ENCODE assay signal across 1 cellular context in the genomic region with DNA sequence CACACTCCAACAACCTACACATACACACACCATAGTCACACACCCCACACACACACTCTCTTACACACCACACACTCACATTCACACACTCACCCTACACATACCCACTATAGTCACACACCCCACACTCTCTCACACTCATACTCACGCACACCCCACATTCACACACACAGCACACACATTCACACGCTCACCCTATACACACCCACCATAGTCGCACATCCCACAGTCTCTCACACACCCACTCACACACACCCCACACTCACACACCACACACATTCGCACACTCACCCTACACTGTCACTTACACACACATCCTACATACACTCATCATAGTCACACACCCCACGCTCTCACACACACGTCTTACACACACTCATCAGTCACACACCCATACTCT.
TF ChIP-seq lines count a peak whose summit lies in the region.

No MANE protein-coding gene starts in this region.

TF ChIP-seq in GM12878, 131 proteins besides CTCF, POLR2A, EP300 and RAD21:
- TF ChIP-seq, protein P1, sequence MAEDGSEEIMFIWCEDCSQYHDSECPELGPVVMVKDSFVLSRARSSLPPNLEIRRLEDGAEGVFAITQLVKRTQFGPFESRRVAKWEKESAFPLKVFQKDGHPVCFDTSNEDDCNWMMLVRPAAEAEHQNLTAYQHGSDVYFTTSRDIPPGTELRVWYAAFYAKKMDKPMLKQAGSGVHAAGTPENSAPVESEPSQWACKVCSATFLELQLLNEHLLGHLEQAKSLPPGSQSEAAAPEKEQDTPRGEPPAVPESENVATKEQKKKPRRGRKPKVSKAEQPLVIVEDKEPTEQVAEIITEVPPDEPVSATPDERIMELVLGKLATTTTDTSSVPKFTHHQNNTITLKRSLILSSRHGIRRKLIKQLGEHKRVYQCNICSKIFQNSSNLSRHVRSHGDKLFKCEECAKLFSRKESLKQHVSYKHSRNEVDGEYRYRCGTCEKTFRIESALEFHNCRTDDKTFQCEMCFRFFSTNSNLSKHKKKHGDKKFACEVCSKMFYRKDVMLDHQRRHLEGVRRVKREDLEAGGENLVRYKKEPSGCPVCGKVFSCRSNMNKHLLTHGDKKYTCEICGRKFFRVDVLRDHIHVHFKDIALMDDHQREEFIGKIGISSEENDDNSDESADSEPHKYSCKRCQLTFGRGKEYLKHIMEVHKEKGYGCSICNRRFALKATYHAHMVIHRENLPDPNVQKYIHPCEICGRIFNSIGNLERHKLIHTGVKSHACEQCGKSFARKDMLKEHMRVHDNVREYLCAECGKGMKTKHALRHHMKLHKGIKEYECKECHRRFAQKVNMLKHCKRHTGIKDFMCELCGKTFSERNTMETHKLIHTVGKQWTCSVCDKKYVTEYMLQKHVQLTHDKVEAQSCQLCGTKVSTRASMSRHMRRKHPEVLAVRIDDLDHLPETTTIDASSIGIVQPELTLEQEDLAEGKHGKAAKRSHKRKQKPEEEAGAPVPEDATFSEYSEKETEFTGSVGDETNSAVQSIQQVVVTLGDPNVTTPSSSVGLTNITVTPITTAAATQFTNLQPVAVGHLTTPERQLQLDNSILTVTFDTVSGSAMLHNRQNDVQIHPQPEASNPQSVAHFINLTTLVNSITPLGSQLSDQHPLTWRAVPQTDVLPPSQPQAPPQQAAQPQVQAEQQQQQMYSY (CRISPR knock-in tag; IDR thresholded peaks at IDR 0.05) = no peak
- TF ChIP-seq, protein P2, sequence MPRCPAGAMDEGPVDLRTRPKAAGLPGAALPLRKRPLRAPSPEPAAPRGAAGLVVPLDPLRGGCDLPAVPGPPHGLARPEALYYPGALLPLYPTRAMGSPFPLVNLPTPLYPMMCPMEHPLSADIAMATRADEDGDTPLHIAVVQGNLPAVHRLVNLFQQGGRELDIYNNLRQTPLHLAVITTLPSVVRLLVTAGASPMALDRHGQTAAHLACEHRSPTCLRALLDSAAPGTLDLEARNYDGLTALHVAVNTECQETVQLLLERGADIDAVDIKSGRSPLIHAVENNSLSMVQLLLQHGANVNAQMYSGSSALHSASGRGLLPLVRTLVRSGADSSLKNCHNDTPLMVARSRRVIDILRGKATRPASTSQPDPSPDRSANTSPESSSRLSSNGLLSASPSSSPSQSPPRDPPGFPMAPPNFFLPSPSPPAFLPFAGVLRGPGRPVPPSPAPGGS (IDR thresholded peaks at IDR 0.05; ENCODE audit: borderline replicate concordance, insufficient read depth, low read depth, low read length, poor library complexity, severe bottlenecking) = peak; percentile 84
- TF ChIP-seq EZH2 (IDR thresholded peaks at IDR 0.05; ENCODE audit: borderline replicate concordance, control insufficient read depth, low read depth, low read length) = no peak
